21 cellular contexts compared by ENCODE assay signal in the genomic region with DNA sequence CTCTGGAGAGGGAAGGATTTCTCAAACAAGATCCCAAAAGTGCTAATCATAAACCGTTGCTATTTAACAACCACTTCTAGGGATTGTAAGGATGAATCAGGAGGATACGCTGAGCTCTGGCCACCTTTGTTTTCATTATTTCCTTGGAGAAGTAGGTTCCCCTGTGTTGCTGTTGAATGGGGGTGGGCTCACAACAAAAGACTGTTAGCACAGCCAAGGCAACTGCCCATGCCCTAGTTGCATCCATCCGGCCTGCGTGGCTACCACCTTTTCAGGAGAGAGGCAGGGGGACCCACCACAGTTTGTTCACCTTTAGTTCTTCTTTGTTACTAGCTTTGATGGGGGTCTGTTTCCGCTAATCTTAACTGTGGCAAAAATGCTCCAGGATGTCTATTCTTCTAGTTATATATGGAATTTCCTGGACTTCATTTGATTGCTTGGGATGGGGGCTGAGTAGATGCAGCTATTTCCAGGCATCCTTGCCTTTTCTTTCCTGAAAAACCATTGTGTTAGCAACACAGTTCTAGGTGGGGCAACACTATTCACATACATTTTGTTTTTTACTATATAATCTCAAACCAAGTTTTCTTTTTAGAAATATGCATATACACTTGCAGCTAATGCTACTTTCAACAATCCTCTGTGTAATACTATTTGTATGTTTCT.
"Had no signal": no experiment of that assay in that cellular context is flagged by ENCODE, and none has a peak within 500 bp of the region (broad histone marks: within the 10 kb centered on the region; RNA-seq: fewer than 3 reads in every experiment).

No MANE protein-coding gene starts in this region.

- H3K4me3 ChIP-seq: esophagus muscularis mucosa, gastrocnemius medialis, hepatocyte, prostate gland, right lobe of liver, spleen, tibial artery, upper lobe of left lung, uterus had no signal

- DNase-seq: cortex of kidney; effector memory CD4-positive, alpha-beta T cell; gastrocnemius medialis; kidney glomerular epithelial cell; mammary epithelial cell; naive thymus-derived CD4-positive, alpha-beta T cell; occipital lobe; right lobe of liver; spleen; stimulated activated CD4-positive, alpha-beta T cell treated with anti-CD3 and anti-CD28 coated beads, Interleukin-15, amount 100 ng/mL, for 24 hours; stimulated activated CD4-positive, alpha-beta T cell treated with anti-CD3 and anti-CD28 coated beads, Interleukin-1b, Interleukin-23, amount 100 ng/mL, for 48 hours; stimulated activated CD4-positive, alpha-beta T cell treated with anti-CD3 and anti-CD28 coated beads, Interleukin-4, amount 100 ng/mL, for 24 hours; tibial artery; upper lobe of left lung; uterus had no signal

- H3K27me3 ChIP-seq: esophagus muscularis mucosa, gastrocnemius medialis, hepatocyte, right lobe of liver, tibial artery, upper lobe of left lung, uterus had no signal

- H3K36me3 ChIP-seq: esophagus muscularis mucosa, gastrocnemius medialis, prostate gland, right lobe of liver, spleen, tibial artery, upper lobe of left lung, uterus had no signal

- ATAC-seq: gastrocnemius medialis; naive thymus-derived CD4-positive, alpha-beta T cell; right lobe of liver; stimulated activated memory B cell treated with anti-CD40 and anti-IgM and Interleukin-4, amounts not matched to agents 10 μg/mL and 1 μg/mL and 100 μg/mL, for 72 hours had no signal

- H3K4me1 ChIP-seq: gastrocnemius medialis, parathyroid adenoma, right lobe of liver, spleen, uterus had no signal

- H3K9me3 ChIP-seq: esophagus muscularis mucosa, gastrocnemius medialis, prostate gland, right lobe of liver, spleen, tibial artery, upper lobe of left lung, uterus had no signal

- H3K27ac ChIP-seq: epithelial cell of prostate, gastrocnemius medialis, hepatocyte, parathyroid adenoma, right lobe of liver, spleen, tibial artery, upper lobe of left lung had no signal
